ENCODE assay signal across 8 cellular contexts in genomic region chr6:79570129-79570801, GRCh38. TPM values are rescaled to one million over a fixed set of nuclear protein-coding genes. Genes with fewer than 3 reads are reported as not detected.
A peak's percentile ranks its signal among the peaks of the same experiment; 100 is the strongest.
DNase-seq lines count a peak whose midpoint lies in the region; ATAC-seq and TF ChIP-seq lines count a peak whose summit lies in the region.

No MANE protein-coding gene starts in this region.

- no peak overlapping the region for H2AFZ ChIP-seq in KMS-11 (ENCODE audit: low read depth)

- 0 out of 2 replicates have a peak overlapping the region, but pooled peaks have one; percentile 42 for H3K4me2 ChIP-seq in KMS-11

- H3K27me3 ChIP-seq in KMS-11 (ENCODE audit: insufficient read depth, low read depth), result no peaks in the 10 kb centered on the region

- H3K4me3 Mint-ChIP-seq in brain (peak overlapping the region in 4 of 5 experiments; percentile 48 to 70 (median 64)), mesothelial cell of epicardium (peak overlapping the region; percentile 7)

- H3K36me3 ChIP-seq in KMS-11 (ENCODE audit: insufficient read depth), result no peaks in the 10 kb centered on the region

- no peaks in the 10 kb centered on the region for H3K79me2 ChIP-seq in KMS-11 (ENCODE audit: insufficient read depth, low read depth)

- H3K9me3 Mint-ChIP-seq in brain, result peaks cover 0 to 3% (median 0%) of the 10 kb centered on the region in 5 experiments
- H3K9me3 Mint-ChIP-seq in mesothelial cell of epicardium, result no peaks in the 10 kb centered on the region

- no peak for ATAC-seq in HG02938 (IDR thresholded peaks at IDR 0.05; ENCODE audit: unreplicated experiment)

- TF ChIP-seq CTCF in KMS-11 (conservative IDR thresholded peaks at IDR 0.05; ENCODE audit: low read depth, low read length) (no peak), brain (conservative IDR thresholded peaks at IDR 0.05) (no peak), mesothelial cell of epicardium (IDR thresholded peaks at IDR 0.05; ENCODE audit: unreplicated experiment) (no peak)

- H3K27me3 Mint-ChIP-seq in brain, result no peaks in the 10 kb centered on the region
- H3K27me3 Mint-ChIP-seq in mesothelial cell of epicardium (ENCODE audit: low read depth), result no peaks in the 10 kb centered on the region

- peak; percentile 73 for DNase-seq in DMS153 treated with DMSO at 0.1 percent for 48 hours (lab: John Stamatoyannopoulos, UW; ENCODE audit: unreplicated experiment)
- peak in 1 of 2 experiments; percentile 74 for DNase-seq in mesothelial cell of epicardium (ENCODE audit: low spot score in 2 of 2, unreplicated experiment in 2 of 2)
- DNase-seq in NCI-H1930 (lab: John Stamatoyannopoulos, UW), result no peak
- DNase-seq in activated CD4-positive, alpha-beta T cell treated with anti-CD3 and anti-CD28 coated beads, Interleukin-2, amount 50 U/mL, for 4 hours, result no peak
- no peak for DNase-seq in NCI-H128 (lab: John Stamatoyannopoulos, UW; ENCODE audit: unreplicated experiment)

- no peak overlapping the region for H3K27ac ChIP-seq in KMS-11

- no peak overlapping the region for H3K9ac ChIP-seq in KMS-11

- H3K27ac Mint-ChIP-seq in brain (peak overlapping the region in 4 of 5 experiments; percentile 47 to 89 (median 72)), mesothelial cell of epicardium (peak overlapping the region; percentile 95)

- peaks cover 5% of the 10 kb centered on the region for H3K4me1 ChIP-seq in KMS-11 (ENCODE audit: low read depth, poor library complexity, severe bottlenecking)

- no peaks in the 10 kb centered on the region for H4K20me1 ChIP-seq in KMS-11 (ENCODE audit: insufficient read depth)

- H3K4me1 Mint-ChIP-seq in brain (peaks cover 30% of the 10 kb centered on the region), mesothelial cell of epicardium (peaks cover 68% of the 10 kb centered on the region)

- H3K36me3 Mint-ChIP-seq in brain, result peaks cover 8% of the 10 kb centered on the region
- H3K36me3 Mint-ChIP-seq in mesothelial cell of epicardium, result no peaks in the 10 kb centered on the region

- H3K4me3 ChIP-seq in KMS-11 (IDR thresholded peaks at IDR 0.05; ENCODE audit: insufficient read depth, low read depth, low read length), result no peak overlapping the region

RNA-seq across cellular contexts. Expression of gene LCA5, which starts 33.0 kb away (rescaled TPM):
- polyA plus RNA-seq in brain (ENCODE audit: insufficient read depth, low read depth, low replicate concordance), result 7.2 TPM
- 8.7 to 9.2 TPM (median 8.9 TPM) in 3 replicates for total RNA-seq in mesothelial cell of epicardium
